Comparison of ENCODE assay signal across 11 cellular contexts in the genomic region with DNA sequence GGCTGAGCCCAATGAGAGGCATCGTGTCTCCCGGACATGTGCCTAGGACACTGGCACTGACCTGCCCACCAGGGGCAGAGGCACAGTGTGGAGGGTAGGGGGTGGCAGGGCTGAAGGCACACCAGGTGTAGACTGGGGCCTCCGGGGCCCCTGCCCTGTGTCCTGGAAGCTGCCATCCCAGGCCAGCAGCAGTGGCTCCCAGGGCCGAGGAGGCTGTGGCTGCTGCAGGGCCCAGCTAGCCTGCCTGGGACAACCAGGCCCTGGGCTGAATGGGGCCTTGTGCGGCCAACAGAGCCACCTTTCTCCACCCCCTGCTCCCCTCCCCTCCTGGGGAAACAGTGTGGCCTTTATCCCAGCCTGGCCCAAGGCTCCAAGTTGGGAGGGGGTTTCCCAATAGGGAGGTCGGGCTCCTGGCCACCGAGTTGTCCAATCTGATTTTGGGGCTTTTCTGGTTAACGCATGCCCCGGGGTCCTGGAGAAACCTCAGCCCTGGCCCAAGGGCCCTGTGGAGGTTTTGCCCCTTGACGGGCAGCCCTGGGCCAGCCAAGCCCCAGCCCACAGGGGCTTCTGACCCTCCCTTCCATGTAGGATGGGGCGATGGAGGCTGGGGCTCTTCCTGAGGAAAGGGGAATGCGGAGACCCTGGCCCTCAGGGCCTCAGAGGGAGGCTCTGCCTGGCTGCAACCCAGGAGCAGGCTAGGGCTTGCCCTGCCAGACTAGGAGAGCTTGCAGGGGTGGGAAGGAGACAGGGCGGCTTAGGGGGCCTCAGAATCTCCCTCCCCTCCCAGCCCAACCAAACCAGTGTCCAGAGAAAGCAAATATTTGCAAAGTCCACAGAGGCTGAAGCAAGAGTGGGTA. TPM values are rescaled to one million over a fixed set of nuclear protein-coding genes. Genes with fewer than 3 reads are reported as not detected.
DNase-seq lines count a peak whose midpoint lies in the region; ATAC-seq, FAIRE-seq and TF ChIP-seq lines count a peak whose summit lies in the region.
"Had no signal": no experiment of that assay in that cellular context is flagged by ENCODE, and none has a peak within 500 bp of the region (broad histone marks: within the 10 kb centered on the region; RNA-seq: fewer than 3 reads in every experiment).

No MANE protein-coding gene starts in this region.

- H3K9ac ChIP-seq in astrocyte (ENCODE audit: low read length): no peak overlapping the region

- H3K4me1 ChIP-seq in astrocyte (ENCODE audit: insufficient read depth, low read length) (peaks cover 19% of the 10 kb centered on the region), right cardiac atrium (ENCODE audit: control insufficient read depth, insufficient read depth, low read length) (peaks cover 11% of the 10 kb centered on the region), prostate gland (replicated peaks) (peaks cover 38% of the 10 kb centered on the region)

- H3K36me3 Mint-ChIP-seq in astrocyte (ENCODE audit: low read depth, unreplicated experiment): peaks cover 4% of the 10 kb centered on the region

- H2AFZ ChIP-seq in astrocyte (ENCODE audit: low read depth, low read length): no peak overlapping the region

- intact Hi-C loops in right cardiac atrium (cut with DNase I) (loop anchor here in 3 of 4 donors (2.0 to 10.0 kb wide), 5 partner anchors 53 to 93 kb away; no protein-coding TSS in a partner anchor), prostate gland (cut with DNase I) (loop anchor here (2.0 kb wide), 2 partner anchors 57 to 89 kb away; no protein-coding TSS in a partner anchor)

- H3K27me3 ChIP-seq in astrocyte (ENCODE audit: insufficient read depth, low read length) (no peaks in the 10 kb centered on the region), right cardiac atrium (ENCODE audit: control insufficient read depth, insufficient read depth) (no peaks in the 10 kb centered on the region), prostate gland (replicated peaks; ENCODE audit: insufficient read depth) (no peaks in the 10 kb centered on the region)

- H3K9me3 ChIP-seq in astrocyte (ENCODE audit: insufficient read depth, low read depth, low read length): no peaks in the 10 kb centered on the region
- H3K9me3 ChIP-seq in right cardiac atrium (ENCODE audit: control insufficient read depth, low read length): no peaks in the 10 kb centered on the region
- no peaks in the 10 kb centered on the region for H3K9me3 ChIP-seq in prostate gland

- no peak overlapping the region for H3K27ac Mint-ChIP-seq in astrocyte (ENCODE audit: unreplicated experiment)
- H3K27ac Mint-ChIP-seq: activated T-cell treated with anti-CD3 and anti-CD28 coated beads, Interleukin-2, amount 50 U/mL, for 72 hours; B cell had no signal

- H3K4me1 Mint-ChIP-seq in astrocyte (ENCODE audit: low read depth, unreplicated experiment): peaks cover 2% of the 10 kb centered on the region

- H3K27ac ChIP-seq in astrocyte (ENCODE audit: low read depth, low read length) (no peak overlapping the region), right cardiac atrium (ENCODE audit: low read length) (no peak overlapping the region), prostate gland (peak overlapping the region; percentile 80 to 92)

- TF ChIP-seq CTCF in AG10803 (conservative IDR thresholded peaks at IDR 0.05; ENCODE audit: low read length): no peak
- no peak for TF ChIP-seq CTCF in astrocyte (IDR thresholded peaks at IDR 0.05; ENCODE audit: insufficient read depth, low read depth, low read length)
- no peak for TF ChIP-seq CTCF in prostate gland (IDR thresholded peaks at IDR 0.05)

- no peak overlapping the region for H3K4me3 Mint-ChIP-seq in astrocyte (ENCODE audit: unreplicated experiment)
- H3K4me3 Mint-ChIP-seq: activated T-cell treated with anti-CD3 and anti-CD28 coated beads, Interleukin-2, amount 50 U/mL, for 72 hours; B cell had no signal

- 55% methylated on average over 13 of the region's 13 CpGs for WGBS in right cardiac atrium
- WGBS in prostate gland: 24% methylated on average over 13 of the region's 13 CpGs

- peaks cover 59% of the 10 kb centered on the region for H3K79me2 ChIP-seq in astrocyte (ENCODE audit: insufficient read depth, low read length)

- no peak for FAIRE-seq in astrocyte (lab: Jason Lieb, UNC)

- no peak for TF ChIP-seq POLR2A in prostate gland (IDR thresholded peaks at IDR 0.05)

- H3K4me2 ChIP-seq in astrocyte (ENCODE audit: low read length): peak overlapping the region; percentile 2

- H3K36me3 ChIP-seq in astrocyte (ENCODE audit: insufficient read depth, low read length): no peaks in the 10 kb centered on the region
- H3K36me3 ChIP-seq in prostate gland: peaks cover 9 to 13% of the 10 kb centered on the region in 2 donors

- ATAC-seq in right cardiac atrium: peak in 1 of 2 donors; percentile 10

- DNase-seq in AG10803 (ENCODE audit: low read depth) (no peak), astrocyte (ENCODE audit: low read depth) (no peak), right cardiac atrium (peak; percentile 25 to 77 (median 67)), prostate gland (ENCODE audit: low spot score) (no peak), NCI-H1436 (lab: John Stamatoyannopoulos, UW) (no peak), GDM1 (lab: John Stamatoyannopoulos, UW) (no peak), NOMO-1 treated with dmso at 0.1 percent for 144 hours (lab: John Stamatoyannopoulos, UW; ENCODE audit: unreplicated experiment) (no peak), NCI-H2227 treated with DMSO at 0.1 percent for 48 hours (lab: John Stamatoyannopoulos, UW) (no peak)
- DNase-seq: activated T-cell treated with anti-CD3 and anti-CD28 coated beads, Interleukin-2, amount 50 U/mL, for 72 hours; NCI-H1694 treated with DMSO at 0.1 percent for 48 hours had no signal

- no peaks in the 10 kb centered on the region for H3K27me3 Mint-ChIP-seq in astrocyte (ENCODE audit: low read depth, unreplicated experiment)

- no peaks in the 10 kb centered on the region for H3K9me3 Mint-ChIP-seq in astrocyte (ENCODE audit: unreplicated experiment)
- H3K9me3 Mint-ChIP-seq: activated T-cell treated with anti-CD3 and anti-CD28 coated beads, Interleukin-2, amount 50 U/mL, for 72 hours had no signal

- peaks cover 50% of the 10 kb centered on the region for H4K20me1 ChIP-seq in astrocyte (ENCODE audit: insufficient read depth, low read length)

- H3K4me3 ChIP-seq in AG10803 (ENCODE audit: low read length) (peak overlapping the region; percentile 91), astrocyte (ENCODE audit: insufficient read depth, low read depth, low read length) (no peak overlapping the region), right cardiac atrium (ENCODE audit: low read length) (no peak overlapping the region), prostate gland (peak overlapping the region in 1 of 2 donors; percentile 12)

RNA-seq across cellular contexts. Expression of gene MTSS2, which starts 4.2 kb away (rescaled TPM):
- 31.3 and 38.3 TPM in 2 replicates for total RNA-seq in astrocyte
- 10 to 100 TPM; 60.4 to 71.2 (median 67.7) TPM for total RNA-seq in right cardiac atrium
- polyA plus RNA-seq in right cardiac atrium: 47.5 TPM
- 10 to 100 TPM; 42.4 to 92.4 TPM for total RNA-seq in prostate gland

RNA-seq across cellular contexts. Expression of gene IL34, which starts 35.3 kb away (rescaled TPM):
- total RNA-seq in astrocyte: 0.34 and 0.38 TPM in 2 replicates
- total RNA-seq in right cardiac atrium: 1 to 10 TPM in 2 of 4 donors, under 1 TPM in 2; 0.74 to 2.1 (median 1.5) TPM
- polyA plus RNA-seq in right cardiac atrium: 1.9 TPM
- total RNA-seq in prostate gland: 10 to 100 TPM in 1 of 2 donors, 1 to 10 TPM in 1; 2.9 to 16.6 TPM
- total RNA-seq: B cell had no signal

Comparison
In these comparisons a context has a peak if more than half of its experiments do, and no peak if none do; other contexts are left out.
1. DNase-seq: peak in right cardiac atrium (3 of 3); none in AG10803 (single experiment), astrocyte (single experiment), prostate gland (single experiment), NCI-H1436 (single experiment), GDM1 (single experiment), NOMO-1 treated with dmso at 0.1 percent for 144 hours (single experiment) and NCI-H2227 treated with DMSO at 0.1 percent for 48 hours (single experiment).
2. H3K27ac ChIP-seq: peak in prostate gland (2 of 2); none in astrocyte (single experiment) and right cardiac atrium (single experiment).